5 cellular contexts compared by ENCODE assay signal in genomic region chr4:12993923-12994322, GRCh38.
"Had no signal": no experiment of that assay in that cellular context is flagged by ENCODE, and none has a peak within 500 bp of the region (broad histone marks: within the 10 kb centered on the region; RNA-seq: fewer than 3 reads in every experiment).

No MANE protein-coding gene starts in this region.

- DNase-seq: GOT3, H7, HCEC 1CT, IMR-90 had no signal

- ATAC-seq: K562 had no signal

- H3K4me3 ChIP-seq: K562 had no signal
